Comparison of ENCODE assay signal across 8 cellular contexts in the genomic region with DNA sequence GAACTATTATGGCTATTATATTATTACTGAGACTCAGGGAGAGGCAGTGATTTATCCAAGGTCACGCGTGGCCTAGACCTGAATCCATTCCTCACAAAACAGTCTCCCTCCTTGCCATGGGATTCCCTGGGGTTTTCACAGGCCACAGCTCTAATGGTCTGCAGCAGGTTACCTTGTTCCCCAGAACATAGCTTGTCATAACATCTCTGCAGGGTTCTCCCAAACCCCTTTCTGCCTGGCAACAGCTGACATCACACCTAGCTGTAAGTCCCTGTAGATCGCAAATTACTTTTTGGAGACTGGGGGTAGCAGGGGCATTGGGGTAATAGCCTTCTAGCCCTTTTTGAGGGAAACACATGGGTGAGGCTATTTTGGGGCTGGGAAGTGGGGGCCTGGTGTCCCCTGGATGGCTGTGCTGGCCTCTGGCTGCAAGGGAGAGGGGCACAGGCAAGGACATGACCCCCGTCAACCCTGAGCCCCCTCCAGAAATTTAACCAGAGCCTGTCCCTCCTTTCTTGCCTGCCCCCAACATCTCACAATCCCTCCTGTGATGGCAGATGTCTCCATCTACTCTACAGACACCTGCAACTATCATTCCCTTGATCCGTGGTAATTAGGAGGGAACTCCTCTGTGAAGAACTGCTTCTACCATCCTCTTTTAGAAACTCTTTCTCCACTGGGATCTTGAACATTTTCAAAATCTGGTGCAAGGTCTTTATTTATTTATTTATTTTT. TPM values are rescaled to one million over a fixed set of nuclear protein-coding genes. Genes with fewer than 3 reads are reported as not detected.
A peak's percentile ranks its signal among the peaks of the same experiment; 100 is the strongest.
DNase-seq lines count a peak whose midpoint lies in the region; ATAC-seq and TF ChIP-seq lines count a peak whose summit lies in the region.

No MANE protein-coding gene starts in this region.

- ATAC-seq in GM18502 (IDR thresholded peaks at IDR 0.05; ENCODE audit: poor library complexity, unreplicated experiment) (peak; percentile 17), HG02885 (IDR thresholded peaks at IDR 0.05; ENCODE audit: poor library complexity, unreplicated experiment) (no peak), HG02678 (IDR thresholded peaks at IDR 0.05; ENCODE audit: unreplicated experiment) (no peak)

- no peak for TF ChIP-seq CTCF in GM20000 (IDR thresholded peaks at IDR 0.05; ENCODE audit: extremely low read depth, missing control alignments)

- intact Hi-C loops in activated T-helper 1 cell treated with anti-CD3 and anti-CD28 coated beads, Interleukin-12 subunit alpha, Interleukin-12 subunit beta, Interleukin-2, Interleukin-4 antibody, amounts not matched to agents 30 ng/mL and 10 ng/mL and 1 ng/mL, durations not matched to agents 14 hours and 24 hours and 36 hours (cut with micrococcal nuclease): loop anchor here (1.0 to 5.0 kb wide), 4 partner anchors 371 to 741 kb away; a partner anchor contains a TSS

- H3K4me3 Mint-ChIP-seq in activated T-helper 1 cell treated with anti-CD3 and anti-CD28 coated beads, Interleukin-12 subunit alpha, Interleukin-12 subunit beta, Interleukin-2, Interleukin-4 antibody, amounts not matched to agents 30 ng/mL and 10 ng/mL and 1 ng/mL, durations not matched to agents 14 hours and 24 hours and 36 hours: peak overlapping the region; percentile 91

- H3K9me3 Mint-ChIP-seq in activated T-helper 1 cell treated with anti-CD3 and anti-CD28 coated beads, Interleukin-12 subunit alpha, Interleukin-12 subunit beta, Interleukin-2, Interleukin-4 antibody, amounts not matched to agents 30 ng/mL and 10 ng/mL and 1 ng/mL, durations not matched to agents 14 hours and 24 hours and 36 hours: no peaks in the 10 kb centered on the region

- H3K27ac Mint-ChIP-seq in activated T-helper 1 cell treated with anti-CD3 and anti-CD28 coated beads, Interleukin-12 subunit alpha, Interleukin-12 subunit beta, Interleukin-2, Interleukin-4 antibody, amounts not matched to agents 30 ng/mL and 10 ng/mL and 1 ng/mL, durations not matched to agents 14 hours and 24 hours and 36 hours: peak overlapping the region; percentile 98

- peaks cover 45% of the 10 kb centered on the region for H3K4me1 Mint-ChIP-seq in activated T-helper 1 cell treated with anti-CD3 and anti-CD28 coated beads, Interleukin-12 subunit alpha, Interleukin-12 subunit beta, Interleukin-2, Interleukin-4 antibody, amounts not matched to agents 30 ng/mL and 10 ng/mL and 1 ng/mL, durations not matched to agents 14 hours and 24 hours and 36 hours (ENCODE audit: low read depth)

- no peaks in the 10 kb centered on the region for H3K27me3 Mint-ChIP-seq in activated T-helper 1 cell treated with anti-CD3 and anti-CD28 coated beads, Interleukin-12 subunit alpha, Interleukin-12 subunit beta, Interleukin-2, Interleukin-4 antibody, amounts not matched to agents 30 ng/mL and 10 ng/mL and 1 ng/mL, durations not matched to agents 14 hours and 24 hours and 36 hours (ENCODE audit: insufficient read depth)

- peak; percentile 71 to 74 for DNase-seq in NOMO-1 (lab: John Stamatoyannopoulos, UW; ENCODE audit: unreplicated experiment in 2 of 2)
- DNase-seq in activated T-helper 1 cell treated with anti-CD3 and anti-CD28 coated beads, Interleukin-12 subunit alpha, Interleukin-12 subunit beta, Interleukin-2, Interleukin-4 antibody, amounts not matched to agents 30 ng/mL and 10 ng/mL and 1 ng/mL, durations not matched to agents 14 hours and 24 hours and 36 hours (ENCODE audit: low spot score): peak; percentile 55
- DNase-seq in hippocampal formation (lab: John Stamatoyannopoulos, UW): peak; percentile 5 to 17
- peak; percentile 56 to 68 for DNase-seq in stimulated activated CD4-positive, alpha-beta T cell treated with anti-CD3 and anti-CD28 coated beads, Interleukin-4, amount 100 ng/mL, for 4 hours
- no peak for DNase-seq in GM20000 (ENCODE audit: low spot score)

- peaks cover 16% of the 10 kb centered on the region for H3K36me3 Mint-ChIP-seq in activated T-helper 1 cell treated with anti-CD3 and anti-CD28 coated beads, Interleukin-12 subunit alpha, Interleukin-12 subunit beta, Interleukin-2, Interleukin-4 antibody, amounts not matched to agents 30 ng/mL and 10 ng/mL and 1 ng/mL, durations not matched to agents 14 hours and 24 hours and 36 hours (ENCODE audit: low read depth)

RNA-seq across cellular contexts. Expression of a gene that starts 1.3 kb away (rescaled TPM):
- total RNA-seq in activated T-helper 1 cell treated with anti-CD3 and anti-CD28 coated beads, Interleukin-12 subunit alpha, Interleukin-12 subunit beta, Interleukin-2, Interleukin-4 antibody, amounts not matched to agents 30 ng/mL and 10 ng/mL and 1 ng/mL, durations not matched to agents 14 hours and 24 hours and 36 hours: 440 and 444 TPM in 2 replicates

RNA-seq across cellular contexts. Expression of a gene that starts 38.1 kb away (rescaled TPM):
- total RNA-seq in activated T-helper 1 cell treated with anti-CD3 and anti-CD28 coated beads, Interleukin-12 subunit alpha, Interleukin-12 subunit beta, Interleukin-2, Interleukin-4 antibody, amounts not matched to agents 30 ng/mL and 10 ng/mL and 1 ng/mL, durations not matched to agents 14 hours and 24 hours and 36 hours: 2,328 and 2,429 TPM in 2 replicates

RNA-seq across cellular contexts. Expression of a gene that starts 53.9 kb away (rescaled TPM):
- total RNA-seq in activated T-helper 1 cell treated with anti-CD3 and anti-CD28 coated beads, Interleukin-12 subunit alpha, Interleukin-12 subunit beta, Interleukin-2, Interleukin-4 antibody, amounts not matched to agents 30 ng/mL and 10 ng/mL and 1 ng/mL, durations not matched to agents 14 hours and 24 hours and 36 hours: 130 and 131 TPM in 2 replicates
